12 cellular contexts compared by ENCODE assay signal in genomic region chr9:126526218-126527108, GRCh38.
"Had no signal": no experiment of that assay in that cellular context is flagged by ENCODE, and none has a peak within 500 bp of the region (broad histone marks: within the 10 kb centered on the region; RNA-seq: fewer than 3 reads in every experiment).

No MANE protein-coding gene starts in this region.

- H3K27ac Mint-ChIP-seq: activated CD4-positive, alpha-beta T cell treated with anti-CD3 and anti-CD28 coated beads, Interleukin-2, amount 10 ng/mL, durations not matched to agents 7 days and 5 days; nephron had no signal

- H3K27ac ChIP-seq: breast epithelium, gastroesophageal sphincter, tibial nerve had no signal

- H3K4me1 ChIP-seq: breast epithelium had no signal

- H3K36me3 ChIP-seq: breast epithelium, gastroesophageal sphincter, heart right ventricle, tibial nerve had no signal

- H3K4me3 Mint-ChIP-seq: activated CD4-positive, alpha-beta T cell treated with anti-CD3 and anti-CD28 coated beads, Interleukin-2, amount 10 ng/mL, durations not matched to agents 7 days and 5 days; nephron had no signal

- FAIRE-seq: endometrium had no signal

- DNase-seq: activated CD4-positive, alpha-beta T cell treated with anti-CD3 and anti-CD28 coated beads, Interleukin-2, amount 10 ng/mL, durations not matched to agents 7 days and 5 days; activated naive CD4-positive, alpha-beta T cell treated with Interleukin-2 at 50 U/mL for 16 hours; activated T-cell treated with anti-CD3 and anti-CD28 coated beads for 4 hours; heart right ventricle; stimulated activated CD4-positive, alpha-beta T cell treated with anti-CD3 and anti-CD28 coated beads, Interleukin-15, amount 100 ng/mL, for 24 hours; stimulated activated CD4-positive, alpha-beta T cell treated with anti-CD3 and anti-CD28 coated beads, Interleukin-4, amount 100 ng/mL, for 1 hour; stimulated activated naive CD4-positive, alpha-beta T cell had no signal

- H3K4me3 ChIP-seq: breast epithelium, gastroesophageal sphincter, heart right ventricle, tibial nerve had no signal

- ATAC-seq: gastroesophageal sphincter had no signal

- H3K9me3 ChIP-seq: breast epithelium, gastroesophageal sphincter, heart right ventricle, tibial nerve had no signal

- H3K9me3 Mint-ChIP-seq: activated CD4-positive, alpha-beta T cell treated with anti-CD3 and anti-CD28 coated beads, Interleukin-2, amount 10 ng/mL, durations not matched to agents 7 days and 5 days; nephron had no signal
